1 cellular context compared by ENCODE assay signal in genomic region chr7:103037823-103038739, GRCh38.
A peak's percentile ranks its signal among the peaks of the same experiment; 100 is the strongest.
TF ChIP-seq lines count a peak whose summit lies in the region.

No MANE protein-coding gene starts in this region.

TF ChIP-seq in H1, 55 proteins besides CTCF, POLR2A, EP300 and RAD21:
- TF ChIP-seq RBBP5 (IDR thresholded peaks at IDR 0.05; ENCODE audit: borderline replicate concordance, low read depth, low read length), result peak; percentile 49; the same call in 1 of the 2 replicates
